Comparison of ENCODE assay signal across 1 cellular context in genomic region chr6:39296745-39297640, GRCh38.
TF ChIP-seq lines count a peak whose summit lies in the region.

No MANE protein-coding gene starts in this region.

TF ChIP-seq in GM23338, 12 proteins besides CTCF, POLR2A, EP300 and RAD21:
- TF ChIP-seq ZNF462 (CRISPR knock-in tag; IDR thresholded peaks at IDR 0.05), result no peak
- TF ChIP-seq STAT1 (IDR thresholded peaks at IDR 0.05; ENCODE audit: unreplicated experiment), result no peak
- no peak for TF ChIP-seq NANOG (IDR thresholded peaks at IDR 0.05; ENCODE audit: borderline replicate concordance)
- TF ChIP-seq ETS1 (IDR thresholded peaks at IDR 0.05), result no peak
- no peak for TF ChIP-seq CREB1 (CRISPR knock-in tag; IDR thresholded peaks at IDR 0.05; ENCODE audit: low read depth)
- TF ChIP-seq ZNF114 (CRISPR knock-in tag; IDR thresholded peaks at IDR 0.05), result no peak
- no peak for TF ChIP-seq EZH2phosphoT487 (IDR thresholded peaks at IDR 0.05; ENCODE audit: unreplicated experiment)
- no peak for TF ChIP-seq ZNF331 (CRISPR knock-in tag; IDR thresholded peaks at IDR 0.05; ENCODE audit: low read depth)
- no peak for TF ChIP-seq EZH2 (IDR thresholded peaks at IDR 0.05; ENCODE audit: low read depth, unreplicated experiment)
- TF ChIP-seq REST (IDR thresholded peaks at IDR 0.05; ENCODE audit: unreplicated experiment), result no peak
- no peak for TF ChIP-seq JUNB (IDR thresholded peaks at IDR 0.05; ENCODE audit: unreplicated experiment)
- TF ChIP-seq POLR2AphosphoS5 (IDR thresholded peaks at IDR 0.05; ENCODE audit: low read depth), result no peak
